In the genomic region with DNA sequence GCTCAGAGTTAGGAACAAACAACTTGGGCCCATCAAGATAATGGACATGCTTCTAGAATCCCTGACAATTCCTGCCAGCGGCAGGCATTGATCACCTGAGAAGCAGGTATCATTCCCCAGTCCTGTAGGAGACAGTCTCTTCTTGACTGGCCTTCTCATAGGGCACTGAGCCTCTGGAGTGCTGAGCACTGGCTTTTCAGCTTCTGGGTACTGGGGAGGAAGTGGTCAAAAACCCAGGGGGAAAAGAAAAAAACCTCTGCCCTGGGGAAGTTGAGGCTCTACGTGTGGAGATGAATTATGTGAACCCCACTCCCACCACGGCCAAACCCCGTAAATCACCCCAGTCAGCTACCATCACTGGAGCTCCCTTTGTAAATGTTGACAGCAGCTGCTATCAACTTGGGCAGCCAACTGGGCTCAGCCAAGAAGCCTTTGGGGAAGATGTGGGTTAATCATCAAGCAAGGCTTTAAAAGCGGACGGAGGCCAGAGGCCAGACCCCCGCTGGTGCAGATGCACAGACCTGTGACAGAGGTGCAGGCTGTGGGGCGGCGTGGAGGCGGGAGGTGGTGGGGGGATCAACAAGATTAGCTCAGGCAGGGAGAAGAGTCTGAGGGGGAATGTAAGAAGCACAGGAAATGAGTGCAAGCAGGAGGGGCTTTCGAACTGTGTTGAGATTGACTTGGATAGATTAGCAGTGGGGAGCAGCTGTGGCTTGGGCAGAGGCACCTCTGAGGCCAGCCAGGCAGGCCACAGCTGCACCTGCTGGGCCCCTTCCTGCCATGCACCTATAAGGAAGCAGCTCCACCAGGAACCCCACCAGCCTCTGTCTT, we compare ENCODE assay signal across 26 cellular contexts.
DNase-seq lines count a peak whose midpoint lies in the region; ATAC-seq, FAIRE-seq and TF ChIP-seq lines count a peak whose summit lies in the region.
"Had no signal": no experiment of that assay in that cellular context is flagged by ENCODE, and none has a peak within 500 bp of the region (broad histone marks: within the 10 kb centered on the region; RNA-seq: fewer than 3 reads in every experiment).

No MANE protein-coding gene starts in this region.

- CTCF ChIA-PET in GM12878 (lab: Yijun Ruan, JAX) = interaction anchor here (1.1 to 1.7 kb wide), 3 partner anchors 9 to 57 kb away, joined by 3 to 5 read pairs (median 3); no protein-coding TSS in a partner anchor

- peaks cover 0 to 19% of the 10 kb centered on the region in 2 donors for H3K36me3 Mint-ChIP-seq in activated naive CD4-positive, alpha-beta T cell treated with anti-CD3 and anti-CD28 coated beads, Interleukin-2, amount 50 U/mL, for 72 hours

- H3K36me3 ChIP-seq in GM12878 (ENCODE audit: control insufficient read depth in 2 of 2, insufficient read depth in 2 of 2, low read length in 1 of 2) = no peaks in the 10 kb centered on the region
- H3K36me3 ChIP-seq in neuronal stem cell (replicated peaks in 1 of 2; ENCODE audit: control insufficient read depth in 2 of 2, insufficient read depth in 2 of 2, low read length in 2 of 2) = no peaks in the 10 kb centered on the region
- H3K36me3 ChIP-seq: colonic mucosa, left ventricle myocardium inferior, MG63, Peyer's patch, spleen, tibial artery had no signal

- SMC1A ChIA-PET in GM12878 (lab: Charles Lee; ENCODE audit: uncharacterized antibody, unreplicated experiment) = interaction anchor here (0.6 to 3.3 kb wide), 13 partner anchors 9 to 66 kb away, joined by 3 to 16 read pairs (median 5); no protein-coding TSS in a partner anchor

- no peak overlapping the region for H3K23ac ChIP-seq in neuronal stem cell (ENCODE audit: low read depth, low read length, poor library complexity)

- H3K27me3 ChIP-seq in GM12878 (replicated peaks in 1 of 2; ENCODE audit: control insufficient read depth in 2 of 2, insufficient read depth in 2 of 2, low read length in 1 of 2) (no peaks in the 10 kb centered on the region), neuronal stem cell (ENCODE audit: control insufficient read depth in 3 of 3, insufficient read depth in 3 of 3, low read depth in 1 of 3, low read length in 3 of 3) (peaks cover 0 to 4% (median 0%) of the 10 kb centered on the region in 3 experiments)
- H3K27me3 ChIP-seq: colonic mucosa, MG63, Peyer's patch, spleen, tibial artery had no signal

- POLR2A ChIA-PET in GM12878 (lab: Charles Lee) = interaction anchor here (0.6 to 1.0 kb wide), 4 partner anchors 9 to 105 kb away, joined by 3 to 5 read pairs (median 3); no protein-coding TSS in a partner anchor

- intact Hi-C loops in GM12878 (cut with micrococcal nuclease; ENCODE audit: unreplicated experiment) = no loop called here

- TF ChIP-seq RAD21 in GM12878 (IDR thresholded peaks at IDR 0.05; ENCODE audit: insufficient read depth, low read depth, low read length) = no peak

- no peak overlapping the region for H4K91ac ChIP-seq in neuronal stem cell (ENCODE audit: low read depth, low read length, poor library complexity)

- in situ Hi-C loops in GM12878 (cut with MboI) = no loop called here

- H2BK120ac ChIP-seq in neuronal stem cell (ENCODE audit: low read depth, low read length) = no peak overlapping the region

- H3K18ac ChIP-seq in neuronal stem cell (ENCODE audit: low read length) = peak overlapping the region; percentile 26

- peak overlapping the region; percentile 50 for H2AK5ac ChIP-seq in neuronal stem cell (ENCODE audit: low read depth, low read length)

- no peak overlapping the region for H3K14ac ChIP-seq in neuronal stem cell (ENCODE audit: low read length)

- H2BK12ac ChIP-seq in neuronal stem cell (ENCODE audit: low read length) = no peak overlapping the region

- H3K4ac ChIP-seq in neuronal stem cell (ENCODE audit: low read length) = no peak overlapping the region

- H3K4me2 ChIP-seq in GM12878 (ENCODE audit: control insufficient read depth, insufficient read depth) = no peak overlapping the region
- H3K4me2 ChIP-seq in neuronal stem cell (ENCODE audit: insufficient read depth, low read length, poor library complexity, severe bottlenecking) = no peak overlapping the region

- BruUV-seq in GM12878 (replicated peaks; lab: Mats Ljungman, UMichigan) = no TSS peak

- no peaks in the 10 kb centered on the region for H3K79me2 ChIP-seq in GM12878 (ENCODE audit: control insufficient read depth, insufficient read depth, low read length)

- TF ChIP-seq POLR2A in GM12878 (IDR thresholded peaks at IDR 0.05; ENCODE audit: low read depth, low read length) = no peak

- H3K9ac ChIP-seq in GM12878 (ENCODE audit: control insufficient read depth, insufficient read depth, low read length) (no peak overlapping the region), neuronal stem cell (ENCODE audit: low read depth, low read length, poor library complexity) (no peak overlapping the region)

- H3K27ac ChIP-seq in GM12878 (ENCODE audit: control insufficient read depth, insufficient read depth) (no peak overlapping the region), neuronal stem cell (replicated peaks; ENCODE audit: low read length) (no peak overlapping the region)
- H3K27ac ChIP-seq: colonic mucosa, left ventricle myocardium inferior, Peyer's patch, spleen had no signal

- FAIRE-seq in HTR-8/SVneo (lab: Jason Lieb, UNC) = peak; percentile 96
- FAIRE-seq in GM12878 (lab: Jason Lieb, UNC) = no peak
- FAIRE-seq: frontal cortex, TTC549 had no signal

- no peak overlapping the region for H2BK5ac ChIP-seq in neuronal stem cell (ENCODE audit: low read length)

- DNase-seq in NCI-H146 (lab: John Stamatoyannopoulos, UW) = peak; percentile 14
- DNase-seq in NCI-H146 treated with DMSO at 0.1 percent for 48 hours (lab: John Stamatoyannopoulos, UW; ENCODE audit: unreplicated experiment) = no peak
- no peak for DNase-seq in HTR-8/SVneo (ENCODE audit: insufficient read length, low spot score)
- DNase-seq in GM12878 (ENCODE audit: low read depth, low spot score) = no peak
- DNase-seq in neuronal stem cell (ENCODE audit: low spot score) = no peak
- no peak for DNase-seq in activated naive CD4-positive, alpha-beta T cell treated with anti-CD3 and anti-CD28 coated beads, Interleukin-2, amount 50 U/mL, for 72 hours (ENCODE audit: low spot score in 2 of 2)
- DNase-seq in middle frontal gyrus (ENCODE audit: extremely low spot score, low spot score) = no peak
- DNase-seq: 8988T; activated CD4-positive, alpha-beta T cell treated with anti-CD3 and anti-CD28 coated beads, Interleukin-2, amount 50 U/mL, for 4 hours; activated naive CD4-positive, alpha-beta T cell treated with anti-CD3 and anti-CD28 coated beads, Interleukin-2, amount 50 U/mL, for 16 hours; activated T-cell treated with anti-CD3 and anti-CD28 coated beads, Interleukin-2, amount 50 U/mL, for 1 hour; colonic mucosa; DMS79; HFFc6; left ventricle myocardium inferior; MG63; NCI-H2029 treated with DMSO at 0.1 percent for 48 hours; NCI-H524; Peyer's patch; spleen; tibial artery had no signal

- no peak overlapping the region for H4K8ac ChIP-seq in neuronal stem cell (ENCODE audit: low read depth, low read length)

- H3K4me3 ChIP-seq in GM12878 (no peak overlapping the region), neuronal stem cell (ENCODE audit: low read length in 2 of 2) (no peak overlapping the region)
- H3K4me3 ChIP-seq: colonic mucosa, left ventricle myocardium inferior, MG63, Peyer's patch, spleen, tibial artery had no signal

- RAD21 ChIA-PET in GM12878 (lab: Charles Lee; ENCODE audit: unreplicated experiment) = interaction anchor here (0.7 to 1.1 kb wide), 3 partner anchors 17 to 81 kb away, joined by 3 read pairs; no protein-coding TSS in a partner anchor

- peaks cover 9% of the 10 kb centered on the region for H3K4me1 ChIP-seq in GM12878 (ENCODE audit: control insufficient read depth, insufficient read depth, low read length)
- peaks cover 0 to 6% of the 10 kb centered on the region in 2 donors for H3K4me1 ChIP-seq in neuronal stem cell (ENCODE audit: control insufficient read depth in 2 of 2, insufficient read depth in 1 of 2, low read depth in 1 of 2, low read length in 2 of 2)
- H3K4me1 ChIP-seq: colonic mucosa had no signal

- no peak overlapping the region for H2BK15ac ChIP-seq in neuronal stem cell (ENCODE audit: low read length)

- no peaks in the 10 kb centered on the region for H4K20me1 ChIP-seq in GM12878 (ENCODE audit: control insufficient read depth, insufficient read depth)

- no peak for TF ChIP-seq EP300 in GM12878 (IDR thresholded peaks at IDR 0.05; ENCODE audit: borderline replicate concordance in 1 of 2, control insufficient read depth in 1 of 2, low read depth in 2 of 2, low read length in 2 of 2)

- 69% methylated on average over 11 of the region's 11 CpGs for WGBS in GM12878 (ENCODE audit: insufficient coverage, insufficient replicate concordance, low lambda C conversion rate, missing lambda C conversion rate)
- no CpG with 5 or more reads among the region's 11 CpGs for WGBS in neuronal stem cell (ENCODE audit: extremely low coverage in 2 of 2, insufficient read length in 2 of 2, insufficient replicate concordance in 1 of 2), 2 donors

- H3K27ac Mint-ChIP-seq in activated naive CD4-positive, alpha-beta T cell treated with anti-CD3 and anti-CD28 coated beads, Interleukin-2, amount 50 U/mL, for 72 hours = no peak overlapping the region
- H3K27ac Mint-ChIP-seq: HFFc6; progenitor cell of endocrine pancreas; stimulated activated effector memory CD8-positive, alpha-beta T cell treated with anti-CD3 and anti-CD28 coated beads, Interleukin-12 subunit alpha, Interleukin-12 subunit beta, amount 100 ng/mL, for 72 hours had no signal

- no peaks in the 10 kb centered on the region; the same call in 2 of the 3 replicates for H3K9me3 ChIP-seq in GM12878 (replicated peaks; ENCODE audit: control insufficient read depth, insufficient read depth, low read length)
- no peaks in the 10 kb centered on the region for H3K9me3 ChIP-seq in neuronal stem cell (replicated peaks in 1 of 2; ENCODE audit: control insufficient read depth in 2 of 2, insufficient read depth in 1 of 2, low read depth in 1 of 2, low read length in 2 of 2)
- H3K9me3 ChIP-seq: colonic mucosa, MG63, Peyer's patch, tibial artery had no signal

- no peaks in the 10 kb centered on the region for H3K79me1 ChIP-seq in neuronal stem cell (ENCODE audit: low read depth, low read length)

- no peak for TF ChIP-seq CTCF in GM12878 (IDR thresholded peaks at IDR 0.05 in 2 of 3, conservative IDR thresholded peaks at IDR 0.05 in 1 of 3; ENCODE audit: control insufficient read depth in 2 of 3, extremely low read depth in 1 of 3, insufficient read depth in 1 of 3, low read depth in 3 of 3, low read length in 3 of 3)

- peaks cover 0 to 10% of the 10 kb centered on the region in 2 donors for H3K9me3 Mint-ChIP-seq in activated naive CD4-positive, alpha-beta T cell treated with anti-CD3 and anti-CD28 coated beads, Interleukin-2, amount 50 U/mL, for 72 hours
- H3K9me3 Mint-ChIP-seq: HFFc6 had no signal

- ATAC-seq in GM12878 = peak; percentile 27
- ATAC-seq in HG03469 (IDR thresholded peaks at IDR 0.05; ENCODE audit: unreplicated experiment) = no peak
- ATAC-seq in activated naive CD4-positive, alpha-beta T cell treated with anti-CD3 and anti-CD28 coated beads, Interleukin-2, amount 50 U/mL, for 72 hours = no peak
- ATAC-seq: stimulated activated effector memory CD8-positive, alpha-beta T cell treated with anti-CD3 and anti-CD28 coated beads, Interleukin-12 subunit alpha, Interleukin-12 subunit beta, amount 100 ng/mL, for 72 hours had no signal

- H2AFZ ChIP-seq in GM12878 (ENCODE audit: control insufficient read depth, low read depth, low read length) = no peak overlapping the region
- no peak overlapping the region for H2AFZ ChIP-seq in neuronal stem cell (ENCODE audit: low read length)
